ENCODE assay signal across 17 cellular contexts in genomic region chr9:83471223-83471622, GRCh38.
DNase-seq lines count a peak whose midpoint lies in the region; ATAC-seq and TF ChIP-seq lines count a peak whose summit lies in the region.
"Had no signal": no experiment of that assay in that cellular context is flagged by ENCODE, and none has a peak within 500 bp of the region (broad histone marks: within the 10 kb centered on the region; RNA-seq: fewer than 3 reads in every experiment).

No MANE protein-coding gene starts in this region.

- H3K9me3 ChIP-seq in OCI-LY3 (ENCODE audit: insufficient read depth, low read length) (peaks cover 3% of the 10 kb centered on the region; the same call in 1 of the 2 replicates), neutrophil (no peaks in the 10 kb centered on the region)
- H3K9me3 ChIP-seq: thoracic aorta had no signal

- H2AFZ ChIP-seq in ACC112 (ENCODE audit: low read length, unreplicated experiment) (peak overlapping the region; percentile 23), OCI-LY3 (ENCODE audit: low read depth, low read length) (peak overlapping the region; percentile 89)

- H3K27me3 ChIP-seq in ACC112 (ENCODE audit: insufficient read depth, low read length): no peaks in the 10 kb centered on the region
- no peaks in the 10 kb centered on the region for H3K27me3 ChIP-seq in OCI-LY3 (ENCODE audit: low read depth, low read length)
- H3K27me3 ChIP-seq in neutrophil: no peaks in the 10 kb centered on the region
- H3K27me3 ChIP-seq: foreskin keratinocyte had no signal

- H3K9ac ChIP-seq in OCI-LY3 (ENCODE audit: low read length): peak overlapping the region; percentile 94

- H3K79me2 ChIP-seq in ACC112 (ENCODE audit: control insufficient read depth, insufficient read depth, low read length, unreplicated experiment): no peaks in the 10 kb centered on the region
- H3K79me2 ChIP-seq in OCI-LY3 (ENCODE audit: low read length): peaks cover 68% of the 10 kb centered on the region

- ATAC-seq in HG02870 (IDR thresholded peaks at IDR 0.05; ENCODE audit: unreplicated experiment): no peak
- ATAC-seq: activated naive CD4-positive, alpha-beta T cell treated with anti-CD3 and anti-CD28 coated beads, Interleukin-2, amount 50 U/mL, for 72 hours; foreskin keratinocyte had no signal

- H3K27ac ChIP-seq in ACC112 (ENCODE audit: low read depth, low read length) (peak overlapping the region; percentile 89), OCI-LY3 (ENCODE audit: low read length) (peak overlapping the region; percentile 96), epithelial cell of prostate (peak overlapping the region; percentile 67), neutrophil (peak overlapping the region; percentile 94)
- H3K27ac ChIP-seq: foreskin keratinocyte, thoracic aorta had no signal

- H3K4me3 ChIP-seq in ACC112 (ENCODE audit: low read depth, low read length): no peak overlapping the region
- peak overlapping the region; percentile 84 for H3K4me3 ChIP-seq in OCI-LY3 (ENCODE audit: low read length)
- H3K4me3 ChIP-seq in neutrophil (ENCODE audit: low read depth in 1 of 2, low read length in 1 of 2): peak overlapping the region; percentile 34 to 50
- H3K4me3 ChIP-seq: lung, thoracic aorta had no signal

- no peaks in the 10 kb centered on the region for H3K36me3 ChIP-seq in ACC112 (ENCODE audit: insufficient read depth, low read length)
- peaks cover 8% of the 10 kb centered on the region for H3K36me3 ChIP-seq in OCI-LY3 (replicated peaks; ENCODE audit: low read depth, low read length)
- H3K36me3 ChIP-seq in neutrophil: no peaks in the 10 kb centered on the region
- H3K36me3 ChIP-seq: thoracic aorta had no signal

- peaks cover 41% of the 10 kb centered on the region for H3K4me1 ChIP-seq in ACC112 (ENCODE audit: control insufficient read depth, insufficient read depth, low read length, unreplicated experiment)
- peaks cover 72% of the 10 kb centered on the region for H3K4me1 ChIP-seq in OCI-LY3 (ENCODE audit: low read length)
- H3K4me1 ChIP-seq in neutrophil (ENCODE audit: control insufficient read depth in 1 of 2, insufficient read depth in 1 of 2, low read depth in 1 of 2, low read length in 1 of 2): peaks cover 52 to 54% of the 10 kb centered on the region in 2 experiments
- H3K4me1 ChIP-seq: foreskin keratinocyte had no signal

- TF ChIP-seq CTCF in OCI-LY3 (IDR thresholded peaks at IDR 0.05; ENCODE audit: low read depth, low read length): no peak
- no peak for TF ChIP-seq CTCF in neutrophil (IDR thresholded peaks at IDR 0.05)

- H3K4me2 ChIP-seq in OCI-LY3 (ENCODE audit: low read length): peak overlapping the region; percentile 87

- no peaks in the 10 kb centered on the region for H4K20me1 ChIP-seq in OCI-LY3 (ENCODE audit: insufficient read depth, low read length)

- DNase-seq in epithelial cell of prostate (ENCODE audit: low read depth, low spot score): no peak
- no peak for DNase-seq in dermis blood vessel endothelial cell
- DNase-seq in C1 segment of cervical spinal cord (lab: John Stamatoyannopoulos, UW): no peak
- DNase-seq in 8988T: no peak
- DNase-seq: activated CD4-positive, alpha-beta T cell treated with anti-CD3 and anti-CD28 coated beads for 4 hours; effector CD8-positive, alpha-beta T cell; foreskin keratinocyte; NCI-H774; SHP77 treated with DMSO at 0.1 percent for 48 hours; stimulated activated CD4-positive, alpha-beta T cell treated with anti-CD3 and anti-CD28 coated beads, Interleukin-2, amount 100 ng/mL, for 48 hours had no signal
